ENCODE assay signal across 1 cellular context in genomic region chr9:134352247-134352933, GRCh38.
TF ChIP-seq lines count a peak whose summit lies in the region.

No MANE protein-coding gene starts in this region.

TF ChIP-seq in H1, 55 proteins besides CTCF, POLR2A, EP300 and RAD21:
- TF ChIP-seq RFX5 (IDR thresholded peaks at IDR 0.05; ENCODE audit: borderline replicate concordance, low read depth, low read length) (no peak), GABPA (IDR thresholded peaks at IDR 0.05; ENCODE audit: borderline replicate concordance, insufficient read depth, low read length) (0 out of 2 replicates have a peak, but pooled peaks have one; percentile 17)
